In genomic region chr17:48101012-48101720, GRCh38 we compare ENCODE assay signal across 1 cellular context.
TF ChIP-seq lines count a peak whose summit lies in the region.

Gene CBX1 (minus strand): TSS chr17:48101478. CDS start chr17:48077004, 24,474 bp downstream.

TF ChIP-seq in SK-N-SH, 30 proteins besides CTCF, POLR2A, EP300 and RAD21 (continued from another document):
- TF ChIP-seq, protein P1, sequence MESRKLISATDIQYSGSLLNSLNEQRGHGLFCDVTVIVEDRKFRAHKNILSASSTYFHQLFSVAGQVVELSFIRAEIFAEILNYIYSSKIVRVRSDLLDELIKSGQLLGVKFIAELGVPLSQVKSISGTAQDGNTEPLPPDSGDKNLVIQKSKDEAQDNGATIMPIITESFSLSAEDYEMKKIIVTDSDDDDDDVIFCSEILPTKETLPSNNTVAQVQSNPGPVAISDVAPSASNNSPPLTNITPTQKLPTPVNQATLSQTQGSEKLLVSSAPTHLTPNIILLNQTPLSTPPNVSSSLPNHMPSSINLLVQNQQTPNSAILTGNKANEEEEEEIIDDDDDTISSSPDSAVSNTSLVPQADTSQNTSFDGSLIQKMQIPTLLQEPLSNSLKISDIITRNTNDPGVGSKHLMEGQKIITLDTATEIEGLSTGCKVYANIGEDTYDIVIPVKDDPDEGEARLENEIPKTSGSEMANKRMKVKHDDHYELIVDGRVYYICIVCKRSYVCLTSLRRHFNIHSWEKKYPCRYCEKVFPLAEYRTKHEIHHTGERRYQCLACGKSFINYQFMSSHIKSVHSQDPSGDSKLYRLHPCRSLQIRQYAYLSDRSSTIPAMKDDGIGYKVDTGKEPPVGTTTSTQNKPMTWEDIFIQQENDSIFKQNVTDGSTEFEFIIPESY (IDR thresholded peaks at IDR 0.05; ENCODE audit: borderline replicate concordance, low read depth) = no peak
- TF ChIP-seq GABPA (IDR thresholded peaks at IDR 0.05; ENCODE audit: low read depth) = no peak; the same call in 1 of the 2 replicates
- no peak for TF ChIP-seq USF2 (IDR thresholded peaks at IDR 0.05; ENCODE audit: borderline replicate concordance, low read depth, low read length)
- no peak for TF ChIP-seq RXRA (IDR thresholded peaks at IDR 0.05; ENCODE audit: borderline replicate concordance, low read depth)
- no peak for TF ChIP-seq ELF1 (IDR thresholded peaks at IDR 0.05)
- no peak for TF ChIP-seq EZH2phosphoT487 (IDR thresholded peaks at IDR 0.05; ENCODE audit: borderline replicate concordance, low read depth)
- no peak for TF ChIP-seq JUND (IDR thresholded peaks at IDR 0.05)
- TF ChIP-seq RCOR1 (IDR thresholded peaks at IDR 0.05; ENCODE audit: low read length) = peak; percentile 29; the same call in 1 of the 2 replicates
- TF ChIP-seq TEAD4 (IDR thresholded peaks at IDR 0.05; ENCODE audit: borderline replicate concordance, insufficient read depth) = no peak
